In genomic region chr14:41549282-41549681, GRCh38 we compare ENCODE assay signal across 1 cellular context.
TF ChIP-seq lines count a peak whose summit lies in the region.

No MANE protein-coding gene starts in this region.

TF ChIP-seq in HepG2, 621 proteins besides CTCF, POLR2A, EP300 and RAD21 (continued from another document):
- TF ChIP-seq HMGXB3 (CRISPR knock-in tag; IDR thresholded peaks at IDR 0.05; ENCODE audit: borderline replicate concordance) (no peak), GTF2F1 (IDR thresholded peaks at IDR 0.05; ENCODE audit: low read length) (no peak), ZNF512B (CRISPR knock-in tag; IDR thresholded peaks at IDR 0.05; ENCODE audit: borderline replicate concordance) (no peak), ZNF770 (CRISPR knock-in tag; IDR thresholded peaks at IDR 0.05) (no peak), CEBPB (IDR thresholded peaks at IDR 0.05; ENCODE audit: borderline replicate concordance, low read depth, low read length) (peak; percentile 38; the same call in 1 of the 2 replicates)
